In the genomic region with DNA sequence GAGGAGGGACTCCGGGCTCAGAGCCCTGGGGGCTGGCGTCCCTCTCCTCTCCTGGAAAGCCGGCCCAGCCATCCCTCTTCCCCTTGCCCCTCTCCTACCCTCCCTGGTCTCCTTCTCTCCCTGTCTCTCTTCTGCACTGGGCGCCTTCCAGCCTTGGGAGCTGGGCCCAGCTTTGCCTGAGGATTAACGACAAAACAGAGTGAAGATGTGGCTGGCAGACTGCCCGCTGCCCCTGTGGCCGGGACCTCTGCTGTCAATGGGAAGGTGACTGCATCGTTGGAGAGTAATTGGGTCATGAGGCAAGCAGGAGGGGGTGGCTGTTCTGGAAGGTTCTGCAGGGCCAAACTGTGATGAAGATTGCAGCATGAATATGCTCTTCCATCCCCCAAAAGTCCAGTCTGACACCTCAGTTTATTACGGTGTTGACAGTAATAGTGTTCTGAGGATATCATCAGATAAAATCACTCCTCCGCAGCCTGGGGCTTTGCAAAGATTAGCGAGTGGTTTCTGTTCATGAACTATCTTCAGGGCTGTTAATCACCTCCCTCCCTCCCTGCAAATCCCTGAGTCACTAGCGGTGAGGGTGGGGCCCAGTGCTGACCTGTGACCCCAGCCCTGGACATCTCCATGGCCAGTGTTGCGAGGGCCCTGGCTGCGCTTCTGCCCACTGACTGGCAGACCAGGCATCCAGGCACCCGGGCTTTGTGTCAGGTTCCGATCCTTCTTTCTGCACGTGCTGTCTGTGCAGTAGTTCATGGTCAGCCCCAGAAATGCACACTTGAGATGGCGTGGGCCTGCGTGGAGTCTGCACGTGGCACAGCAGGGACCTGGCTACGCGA, we compare ENCODE assay signal across 15 cellular contexts. TPM values are rescaled to one million over a fixed set of nuclear protein-coding genes. Genes with fewer than 3 reads are reported as not detected.
DNase-seq lines count a peak whose midpoint lies in the region; ATAC-seq and TF ChIP-seq lines count a peak whose summit lies in the region.
"Had no signal": no experiment of that assay in that cellular context is flagged by ENCODE, and none has a peak within 500 bp of the region (broad histone marks: within the 10 kb centered on the region; RNA-seq: fewer than 3 reads in every experiment).

No MANE protein-coding gene starts in this region.

- H3K4ac ChIP-seq in IMR-90 (ENCODE audit: low read depth, low read length): no peak overlapping the region

- H3K9me1 ChIP-seq in IMR-90 (ENCODE audit: insufficient read depth, low read length): no peaks in the 10 kb centered on the region

- no peak for TF ChIP-seq CTCF in IMR-90 (conservative IDR thresholded peaks at IDR 0.05; ENCODE audit: low read depth, low read length)
- no peak for TF ChIP-seq CTCF in endodermal cell (conservative IDR thresholded peaks at IDR 0.05)
- no peak for TF ChIP-seq CTCF in omental fat pad (IDR thresholded peaks at IDR 0.05)

- H3K9me3 ChIP-seq in IMR-90 (ENCODE audit: control insufficient read depth, insufficient read depth, low read length): no peaks in the 10 kb centered on the region
- H3K9me3 ChIP-seq in endodermal cell (ENCODE audit: control insufficient read depth, low read length): peaks cover 3% of the 10 kb centered on the region

- H3K4me1 ChIP-seq in IMR-90 (ENCODE audit: control insufficient read depth, insufficient read depth, low read length) (no peaks in the 10 kb centered on the region), endodermal cell (ENCODE audit: control insufficient read depth, insufficient read depth, low read length) (no peaks in the 10 kb centered on the region)

- no peaks in the 10 kb centered on the region for H3K27me3 ChIP-seq in IMR-90 (ENCODE audit: control insufficient read depth, insufficient read depth, low read length)
- H3K27me3 ChIP-seq in endodermal cell (ENCODE audit: control insufficient read depth, insufficient read depth, low read length, poor library complexity, severe bottlenecking): no peaks in the 10 kb centered on the region

- H3K9ac ChIP-seq in IMR-90 (ENCODE audit: low read depth, low read length) (no peak overlapping the region), endodermal cell (ENCODE audit: extremely low read depth, low read length, poor library complexity, severe bottlenecking) (no peak overlapping the region)

- no peak for TF ChIP-seq RAD21 in IMR-90 (IDR thresholded peaks at IDR 0.05; ENCODE audit: low read length)

- H3K27me3 Mint-ChIP-seq in endodermal cell (ENCODE audit: insufficient read depth): no peaks in the 10 kb centered on the region
- peaks cover 2% of the 10 kb centered on the region for H3K27me3 Mint-ChIP-seq in activated CD4-positive, alpha-beta memory T cell treated with anti-CD3 and anti-CD28 coated beads for 36 hours
- H3K27me3 Mint-ChIP-seq: naive thymus-derived CD4-positive, alpha-beta T cell had no signal

- no peak overlapping the region for H4K8ac ChIP-seq in IMR-90 (ENCODE audit: low read depth in 2 of 2, low read length in 2 of 2)

- BruUV-seq in IMR-90 (replicated peaks; lab: Mats Ljungman, UMichigan): no TSS peak

- no peak overlapping the region for H4K5ac ChIP-seq in IMR-90 (ENCODE audit: low read depth, low read length)

- H3K9me3 Mint-ChIP-seq in endodermal cell: peaks cover 11% of the 10 kb centered on the region
- H3K9me3 Mint-ChIP-seq in activated CD4-positive, alpha-beta memory T cell treated with anti-CD3 and anti-CD28 coated beads for 36 hours: peaks cover 3% of the 10 kb centered on the region

- no peak overlapping the region for H2AK9ac ChIP-seq in IMR-90 (replicated peaks; ENCODE audit: low read depth, low read length, poor library complexity)

- no peak overlapping the region for H2AFZ ChIP-seq in IMR-90 (replicated peaks; ENCODE audit: low read length, poor library complexity)

- peaks cover 8% of the 10 kb centered on the region for H3K4me1 Mint-ChIP-seq in endodermal cell
- peaks cover 12% of the 10 kb centered on the region for H3K4me1 Mint-ChIP-seq in activated CD4-positive, alpha-beta memory T cell treated with anti-CD3 and anti-CD28 coated beads for 36 hours (ENCODE audit: low read depth)

- H3K36me3 Mint-ChIP-seq in endodermal cell (ENCODE audit: low read depth): no peaks in the 10 kb centered on the region
- peaks cover 16% of the 10 kb centered on the region for H3K36me3 Mint-ChIP-seq in activated CD4-positive, alpha-beta memory T cell treated with anti-CD3 and anti-CD28 coated beads for 36 hours

- no peak overlapping the region for H3K4me3 Mint-ChIP-seq in endodermal cell
- no peak overlapping the region for H3K4me3 Mint-ChIP-seq in activated CD4-positive, alpha-beta memory T cell treated with anti-CD3 and anti-CD28 coated beads for 36 hours
- H3K4me3 Mint-ChIP-seq: CD8-positive, alpha-beta memory T cell; naive thymus-derived CD4-positive, alpha-beta T cell had no signal

- H3K18ac ChIP-seq in IMR-90 (ENCODE audit: low read depth, low read length): no peak overlapping the region

- H3K14ac ChIP-seq in IMR-90 (replicated peaks; ENCODE audit: low read depth, low read length): no peak overlapping the region

- H3K56ac ChIP-seq in IMR-90 (ENCODE audit: extremely low read depth, insufficient read depth, low read length): no peak overlapping the region

- H3K27ac Mint-ChIP-seq in endodermal cell: peak overlapping the region; percentile 44
- H3K27ac Mint-ChIP-seq in activated CD4-positive, alpha-beta memory T cell treated with anti-CD3 and anti-CD28 coated beads for 36 hours: no peak overlapping the region
- H3K27ac Mint-ChIP-seq: CD8-positive, alpha-beta memory T cell had no signal

- CTCF ChIA-PET in IMR-90 (lab: Yijun Ruan, JAX): no interaction called here
- CTCF ChIA-PET in activated CD4-positive, alpha-beta memory T cell treated with anti-CD3 and anti-CD28 coated beads for 36 hours (lab: Charles Lee): no interaction called here

- ATAC-seq in IMR-90 (ENCODE audit: low read depth) (peak; percentile 37), omental fat pad (ENCODE audit: low FRiP score) (peak; percentile 31), HG03457 (IDR thresholded peaks at IDR 0.05; ENCODE audit: unreplicated experiment) (no peak)
- ATAC-seq: naive thymus-derived CD4-positive, alpha-beta T cell had no signal

- no peak for TF ChIP-seq POLR2A in IMR-90 (IDR thresholded peaks at IDR 0.05; ENCODE audit: low read depth, low read length)

- no peak overlapping the region for H2BK20ac ChIP-seq in IMR-90 (ENCODE audit: low read depth, low read length)

- in situ Hi-C loops in IMR-90 (cut with MboI; ENCODE audit: low sequenced_read_pairs): no loop called here

- POLR2A ChIA-PET in IMR-90 (lab: Charles Lee; ENCODE audit: unreplicated experiment): no interaction called here
- POLR2A ChIA-PET in activated CD4-positive, alpha-beta memory T cell treated with anti-CD3 and anti-CD28 coated beads for 36 hours (lab: Charles Lee): no interaction called here

- no peak overlapping the region for H2BK15ac ChIP-seq in IMR-90 (ENCODE audit: low read depth, low read length)

- DNase-seq in COR-L47 (lab: John Stamatoyannopoulos, UW): peak; percentile 16
- no peak for DNase-seq in IMR-90
- no peak for DNase-seq in endodermal cell
- no peak for DNase-seq in omental fat pad (ENCODE audit: low spot score)
- no peak for DNase-seq in superior temporal gyrus (ENCODE audit: extremely low spot score)
- DNase-seq in GM19238 (ENCODE audit: insufficient read length, low spot score): no peak
- DNase-seq in activated CD4-positive, alpha-beta memory T cell treated with anti-CD3 and anti-CD28 coated beads for 36 hours: no peak
- DNase-seq: activated CD4-positive, CD25-positive, alpha-beta regulatory T cell; activated naive CD4-positive, alpha-beta T cell treated with Interleukin-2 at 50 U/mL for 16 hours; CD8-positive, alpha-beta memory T cell; effector CD8-positive, alpha-beta T cell; naive thymus-derived CD4-positive, alpha-beta T cell; NCI-H1694 had no signal

- no peak overlapping the region for H3K23ac ChIP-seq in IMR-90 (ENCODE audit: low read depth, low read length)

- no peaks in the 10 kb centered on the region for H3K36me3 ChIP-seq in IMR-90 (ENCODE audit: control insufficient read depth, insufficient read depth, low read length)
- H3K36me3 ChIP-seq in endodermal cell (ENCODE audit: control insufficient read depth, insufficient read depth, low read length): no peaks in the 10 kb centered on the region

- dilution Hi-C loops in IMR-90 (cut with HindIII; ENCODE audit: low sequenced_read_pairs, unreplicated experiment): no loop called here

- intact Hi-C loops in IMR-90 (cut with micrococcal nuclease): no loop called here
- intact Hi-C loops in activated CD4-positive, alpha-beta memory T cell treated with anti-CD3 and anti-CD28 coated beads for 36 hours (cut with micrococcal nuclease): no loop called here

- H3K27ac ChIP-seq in IMR-90 (ENCODE audit: insufficient read depth, low read length) (no peak overlapping the region), endodermal cell (ENCODE audit: low read depth, low read length) (no peak overlapping the region)

- no peak overlapping the region for H3K4me2 ChIP-seq in IMR-90 (ENCODE audit: low read depth, low read length)

- WGBS in IMR-90 (ENCODE audit: extremely low coverage in 2 of 2, insufficient read length in 1 of 2), 2 experiments: 61% methylated on average over 6 of the region's 22 CpGs; no CpG with 5 or more reads in 1 of the 2 experiments
- WGBS in endodermal cell (ENCODE audit: insufficient coverage in 1 of 2, insufficient read length in 1 of 2), 2 experiments: 89 to 92% methylated on average over 17 to 22 of the region's 22 CpGs

- H2BK120ac ChIP-seq in IMR-90 (ENCODE audit: low read depth, low read length): no peak overlapping the region

- H3K79me1 ChIP-seq in IMR-90 (ENCODE audit: low read depth in 1 of 2, low read length in 2 of 2): no peaks in the 10 kb centered on the region

- H2AK5ac ChIP-seq in IMR-90 (ENCODE audit: low read depth, low read length): no peak overlapping the region

- no peaks in the 10 kb centered on the region for H4K20me1 ChIP-seq in IMR-90 (ENCODE audit: insufficient read depth, low read length)

- no peak overlapping the region for H3K4me3 ChIP-seq in IMR-90 (ENCODE audit: insufficient read depth, low read depth, low read length)
- no peak overlapping the region for H3K4me3 ChIP-seq in endodermal cell (ENCODE audit: low read length)

- H2BK5ac ChIP-seq in IMR-90 (ENCODE audit: low read depth, low read length, poor library complexity, severe bottlenecking): no peak overlapping the region

- no peak overlapping the region for H4K91ac ChIP-seq in IMR-90 (ENCODE audit: insufficient read depth, low read depth, low read length)

RNA-seq across cellular contexts. Expression of a gene that starts 23.0 kb away (rescaled TPM):
- total RNA-seq in IMR-90 (2012; rRNA removed) (not detected in 2 replicates), endodermal cell (not detected), omental fat pad (under 1 TPM in 1 of 4 donors, not detected in 3; 0.96 TPM)
- polyA plus RNA-seq in IMR-90 (2012; rRNA removed): not detected in 2 replicates
- polyA plus RNA-seq in IMR-90 (2012; cell fraction: cytosol; rRNA removed): not detected in 2 replicates
- not detected in 2 replicates for polyA plus RNA-seq in IMR-90 (2012; cell fraction: nucleus; rRNA removed; ENCODE audit: low replicate concordance)
- polyA plus RNA-seq in endodermal cell (2013, experiment 1 of 2): not detected
- not detected for polyA plus RNA-seq in endodermal cell (2013, experiment 2 of 2)
- total RNA-seq in activated CD4-positive, alpha-beta memory T cell treated with anti-CD3 and anti-CD28 coated beads for 36 hours: under 1 TPM; 0.10 to 0.12 TPM
- total RNA-seq: HT1080 had no signal
- polyA plus RNA-seq: naive thymus-derived CD4-positive, alpha-beta T cell had no signal

RNA-seq across cellular contexts. Expression of a gene that starts 33.8 kb away (rescaled TPM):
- total RNA-seq in IMR-90 (2012; rRNA removed) (not detected in 2 replicates), endodermal cell (under 1 TPM in 1 of 2 donors, not detected in 1; 0.20 TPM), omental fat pad (1 to 10 TPM in 1 of 4 donors, under 1 TPM in 3; 0.37 to 4.8 (median 0.68) TPM)
- not detected in 2 replicates for polyA plus RNA-seq in IMR-90 (2012; rRNA removed)
- not detected in 2 replicates for polyA plus RNA-seq in IMR-90 (2012; cell fraction: cytosol; rRNA removed)
- polyA plus RNA-seq in IMR-90 (2012; cell fraction: nucleus; rRNA removed; ENCODE audit: low replicate concordance): not detected in 2 replicates
- polyA plus RNA-seq in endodermal cell (2013, experiment 1 of 2): not detected
- not detected for polyA plus RNA-seq in endodermal cell (2013, experiment 2 of 2)
- total RNA-seq in activated CD4-positive, alpha-beta memory T cell treated with anti-CD3 and anti-CD28 coated beads for 36 hours: 10 to 100 TPM; 47.4 to 47.6 TPM
- total RNA-seq: HT1080 had no signal

Comparison
In these comparisons a context has a peak if more than half of its experiments do, and no peak if none do; other contexts are left out.
1. RNA of a gene that starts 33.8 kb away (total RNA-seq): 47.4 to 47.6 TPM in activated CD4-positive, alpha-beta memory T cell treated with anti-CD3 and anti-CD28 coated beads for 36 hours; 0.37 to 4.8 TPM in omental fat pad, 0.20 TPM in endodermal cell and not detected in IMR-90; every median in the first group is over 4 times any median in the second.